In the genomic region with DNA sequence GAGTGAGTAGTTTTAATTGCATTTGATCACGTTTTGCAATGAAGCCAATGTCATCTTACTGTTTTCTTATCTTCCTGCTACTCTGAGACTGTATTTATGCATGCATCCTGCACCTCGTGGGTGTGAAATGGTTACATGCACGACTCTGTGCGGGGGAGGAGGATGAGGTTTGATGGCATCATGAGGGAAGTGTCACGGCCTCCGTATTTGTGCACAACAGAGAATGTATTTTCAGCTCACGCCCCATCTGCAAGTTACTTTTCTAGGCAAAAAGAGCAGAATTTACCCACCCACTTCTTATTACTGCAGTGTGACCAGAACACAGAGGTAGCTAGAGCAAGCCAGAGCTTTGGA, we compare ENCODE assay signal across 1 cellular context.
TF ChIP-seq lines count a peak whose summit lies in the region.

No MANE protein-coding gene starts in this region.

TF ChIP-seq in GM12878, 131 proteins besides CTCF, POLR2A, EP300 and RAD21 (continued from another document):
- TF ChIP-seq ZBTB11 (CRISPR knock-in tag; IDR thresholded peaks at IDR 0.05) (no peak), MTA2 (IDR thresholded peaks at IDR 0.05; ENCODE audit: low read depth) (0 out of 2 replicates have a peak, but pooled peaks have one; percentile 30), BMI1 (IDR thresholded peaks at IDR 0.05; ENCODE audit: borderline replicate concordance) (no peak), NR2C1 (IDR thresholded peaks at IDR 0.05) (no peak), BHLHE40 (IDR thresholded peaks at IDR 0.05; ENCODE audit: borderline replicate concordance in 1 of 2, low read depth in 2 of 2, low read length in 1 of 2) (peak in 1 of 2 experiments; percentile 71; a peak in 2 of 4 replicates), RBBP5 (conservative IDR thresholded peaks at IDR 0.05) (no peak), RUNX3 (IDR thresholded peaks at IDR 0.05; ENCODE audit: low read length) (peak; percentile 23; the same call in 1 of the 2 replicates), ETV6 (conservative IDR thresholded peaks at IDR 0.05 in 1 of 2, IDR thresholded peaks at IDR 0.05 in 1 of 2; ENCODE audit: borderline replicate concordance in 1 of 2, low read depth in 1 of 2) (no peak), CREB1 (IDR thresholded peaks at IDR 0.05; ENCODE audit: low read depth) (0 out of 2 replicates have a peak, but pooled peaks have one; percentile 35)
TF ChIP-seq in GM12878: peak in this region for 8.
